Comparison of ENCODE assay signal across 10 cellular contexts in the genomic region with DNA sequence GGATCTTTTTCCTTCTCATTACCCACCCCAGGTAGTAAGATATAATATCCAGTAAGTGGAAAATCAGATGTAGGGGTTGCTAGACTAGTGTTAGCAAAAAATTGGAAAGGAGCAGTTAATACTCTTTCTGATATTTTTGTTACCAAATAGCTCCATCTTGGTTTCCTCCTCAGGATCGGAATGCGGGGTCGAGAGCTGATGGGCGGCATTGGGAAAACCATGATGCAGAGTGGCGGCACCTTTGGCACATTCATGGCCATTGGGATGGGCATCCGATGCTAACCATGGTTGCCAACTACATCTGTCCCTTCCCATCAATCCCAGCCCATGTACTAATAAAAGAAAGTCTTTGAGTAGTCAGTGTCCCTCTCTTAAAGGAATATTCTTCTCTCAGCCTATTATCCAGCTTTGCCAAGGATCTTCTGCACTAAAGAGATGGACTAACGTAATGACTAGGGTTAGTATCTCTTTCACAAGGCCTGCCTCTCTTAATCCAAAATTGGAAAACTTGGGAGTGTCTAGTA. TPM values are rescaled to one million over a fixed set of nuclear protein-coding genes. Genes with fewer than 3 reads are reported as not detected.
DNase-seq lines count a peak whose midpoint lies in the region; ATAC-seq and TF ChIP-seq lines count a peak whose summit lies in the region.
"Had no signal": no experiment of that assay in that cellular context is flagged by ENCODE, and none has a peak within 500 bp of the region (broad histone marks: within the 10 kb centered on the region; RNA-seq: fewer than 3 reads in every experiment).

No MANE protein-coding gene starts in this region.

- H3K9me2 ChIP-seq in SK-N-SH = no peaks in the 10 kb centered on the region

- CTCF ChIA-PET in SK-N-SH (lab: Yijun Ruan, JAX) = interaction anchor here (1.0 to 4.7 kb wide), 4 partner anchors 11 to 99 kb away, joined by 3 to 18 read pairs (median 8); a partner anchor contains a TSS

- H3K4me3 ChIP-seq in SK-N-SH (ENCODE audit: low read depth in 2 of 2, low read length in 1 of 2) = peak overlapping the region in 1 of 2 experiments; percentile 90; a peak in 2 of 4 replicates
- H3K4me3 ChIP-seq in endocrine pancreas (ENCODE audit: control insufficient read depth, insufficient read depth, low read length) = peak overlapping the region; percentile 88
- H3K4me3 ChIP-seq in gastrocnemius medialis = peak overlapping the region in 3 of 4 donors; percentile 85 to 95 (median 94)

- peak overlapping the region; percentile 95; the same call in 1 of the 2 replicates for H3K9ac ChIP-seq in SK-N-SH
- no peak overlapping the region for H3K9ac ChIP-seq in endocrine pancreas (ENCODE audit: control insufficient read depth, insufficient read depth, low read length)

- ATAC-seq in SK-N-SH treated with all-trans-retinoic acid at 6 μM for 48 hours (no peak), gastrocnemius medialis (peak in 1 of 2 donors; percentile 7), GM18505 (IDR thresholded peaks at IDR 0.05; ENCODE audit: unreplicated experiment) (no peak), HG03135 (IDR thresholded peaks at IDR 0.05; ENCODE audit: unreplicated experiment) (no peak)

- TF ChIP-seq EP300 in SK-N-SH (IDR thresholded peaks at IDR 0.05; ENCODE audit: borderline replicate concordance in 1 of 2, low read depth in 1 of 2, low read length in 1 of 2) = no peak

- H3F3A ChIP-seq in SK-N-SH (replicated peaks; ENCODE audit: insufficient read depth) = peaks cover 59% of the 10 kb centered on the region

- in situ Hi-C loops in gastrocnemius medialis (cut with MboI; ENCODE audit: low sequenced_read_pairs in 4 of 4) = loop anchor here in 1 of 4 donors (25.0 kb wide), 1 partner anchor 187 kb away; no protein-coding TSS in a partner anchor

- POLR2A ChIA-PET in SK-N-SH (lab: Yijun Ruan, JAX) = interaction anchor here (1.0 to 2.1 kb wide), 2 partner anchors 21 to 42 kb away, joined by 3 to 17 read pairs; a partner anchor contains a TSS

- H3K4me2 ChIP-seq in SK-N-SH = peak overlapping the region; percentile 92

- no peak overlapping the region for H2AFZ ChIP-seq in SK-N-SH (ENCODE audit: low read depth)

- WGBS in SK-N-SH (ENCODE audit: low lambda C conversion rate) = 93% methylated on average over 7 of the region's 7 CpGs

- peaks cover 76% of the 10 kb centered on the region for H3K79me2 ChIP-seq in SK-N-SH (ENCODE audit: insufficient read depth)

- TF ChIP-seq POLR2A in gastrocnemius medialis (IDR thresholded peaks at IDR 0.05) (no peak), GM18505 (IDR thresholded peaks at IDR 0.05; ENCODE audit: borderline replicate concordance, extremely low read depth, insufficient read depth, insufficient read length) (no peak)

- H4K20me1 ChIP-seq in SK-N-SH (ENCODE audit: insufficient read depth) = peaks cover 30% of the 10 kb centered on the region

- peaks cover 45 to 62% of the 10 kb centered on the region in 2 experiments for H3K36me3 ChIP-seq in SK-N-SH (replicated peaks in 1 of 2; ENCODE audit: control insufficient read depth in 1 of 2, insufficient read depth in 2 of 2, low read length in 1 of 2)
- H3K36me3 ChIP-seq in endocrine pancreas (ENCODE audit: control insufficient read depth, insufficient read depth, low read length) = peaks cover 5% of the 10 kb centered on the region
- H3K36me3 ChIP-seq in gastrocnemius medialis = peaks cover 0 to 50% of the 10 kb centered on the region in 2 donors

- no peak for TF ChIP-seq RAD21 in SK-N-SH (IDR thresholded peaks at IDR 0.05; ENCODE audit: low read length)

- H3K27me3 ChIP-seq in SK-N-SH (ENCODE audit: insufficient read depth) = no peaks in the 10 kb centered on the region
- H3K27me3 ChIP-seq in endocrine pancreas (ENCODE audit: control insufficient read depth, insufficient read depth, low read length) = no peaks in the 10 kb centered on the region
- H3K27me3 ChIP-seq in gastrocnemius medialis = no peaks in the 10 kb centered on the region

- H3K9me3 ChIP-seq in SK-N-SH = no peaks in the 10 kb centered on the region
- no peaks in the 10 kb centered on the region for H3K9me3 ChIP-seq in endocrine pancreas (ENCODE audit: control insufficient read depth, low read length)
- H3K9me3 ChIP-seq in gastrocnemius medialis = no peaks in the 10 kb centered on the region

- DNase-seq in SK-N-SH (no peak), RKO (ENCODE audit: low spot score) (peak; percentile 46), gastrocnemius medialis (no peak), substantia nigra (lab: John Stamatoyannopoulos, UW) (no peak)
- DNase-seq: activated CD4-positive, alpha-beta T cell treated with anti-CD3 and anti-CD28 coated beads, Interleukin-2, amount 50 U/mL, for 1 hour; Kasumi-1 had no signal

- intact Hi-C loops in gastrocnemius medialis (cut with DNase I; ENCODE audit: low total_unique reads) = loop anchor here (2.0 kb wide), 1 partner anchor 254 kb away; a partner anchor contains a TSS

- no peak for TF ChIP-seq CTCF in SK-N-SH (IDR thresholded peaks at IDR 0.05)
- TF ChIP-seq CTCF in gastrocnemius medialis (IDR thresholded peaks at IDR 0.05 in 4 of 5, conservative IDR thresholded peaks at IDR 0.05 in 1 of 5) = no peak

- H3K27ac ChIP-seq in SK-N-SH (ENCODE audit: low read depth in 2 of 2, low read length in 1 of 2) (peak overlapping the region; percentile 88 to 89; a peak in 3 of 4 replicates), gastrocnemius medialis (peak overlapping the region; percentile 88 to 97 (median 96)), substantia nigra (ENCODE audit: low read depth, low read length, poor library complexity, severe bottlenecking) (no peak overlapping the region)

- peaks cover 0 to 16% of the 10 kb centered on the region in 2 experiments; a peak in 3 of 4 replicates for H3K4me1 ChIP-seq in SK-N-SH (ENCODE audit: control insufficient read depth in 1 of 2, insufficient read depth in 2 of 2, low read depth in 1 of 2, low read length in 1 of 2)
- peaks cover 8% of the 10 kb centered on the region for H3K4me1 ChIP-seq in endocrine pancreas (ENCODE audit: control insufficient read depth, insufficient read depth, low read length)
- peaks cover 28 to 46% of the 10 kb centered on the region in 2 donors for H3K4me1 ChIP-seq in gastrocnemius medialis

TF ChIP-seq in SK-N-SH, 30 proteins besides CTCF, POLR2A, EP300 and RAD21:
- TF ChIP-seq GATA2 (CRISPR knock-in tag; IDR thresholded peaks at IDR 0.05) (no peak), GABPA (IDR thresholded peaks at IDR 0.05; ENCODE audit: low read depth) (no peak), TCF12 (IDR thresholded peaks at IDR 0.05) (no peak)

TF ChIP-seq in SK-N-SH treated with all-trans-retinoic acid at 6 μM for 48 hours, 23 proteins besides CTCF, POLR2A, EP300 and RAD21 (continues in another document):
- TF ChIP-seq ZNF565 (CRISPR knock-in tag; conservative IDR thresholded peaks at IDR 0.05; ENCODE audit: low read depth) = no peak
- TF ChIP-seq RARB (CRISPR knock-in tag; IDR thresholded peaks at IDR 0.05) = no peak
- TF ChIP-seq BACH2 (CRISPR knock-in tag; IDR thresholded peaks at IDR 0.05; ENCODE audit: borderline replicate concordance) = no peak
- TF ChIP-seq, protein P1, sequence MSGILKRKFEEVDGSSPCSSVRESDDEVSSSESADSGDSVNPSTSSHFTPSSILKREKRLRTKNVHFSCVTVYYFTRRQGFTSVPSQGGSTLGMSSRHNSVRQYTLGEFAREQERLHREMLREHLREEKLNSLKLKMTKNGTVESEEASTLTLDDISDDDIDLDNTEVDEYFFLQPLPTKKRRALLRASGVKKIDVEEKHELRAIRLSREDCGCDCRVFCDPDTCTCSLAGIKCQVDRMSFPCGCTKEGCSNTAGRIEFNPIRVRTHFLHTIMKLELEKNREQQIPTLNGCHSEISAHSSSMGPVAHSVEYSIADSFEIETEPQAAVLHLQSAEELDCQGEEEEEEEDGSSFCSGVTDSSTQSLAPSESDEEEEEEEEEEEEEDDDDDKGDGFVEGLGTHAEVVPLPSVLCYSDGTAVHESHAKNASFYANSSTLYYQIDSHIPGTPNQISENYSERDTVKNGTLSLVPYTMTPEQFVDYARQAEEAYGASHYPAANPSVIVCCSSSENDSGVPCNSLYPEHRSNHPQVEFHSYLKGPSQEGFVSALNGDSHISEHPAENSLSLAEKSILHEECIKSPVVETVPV (CRISPR knock-in tag; IDR thresholded peaks at IDR 0.05) = no peak
- no peak for TF ChIP-seq ZFP3 (CRISPR knock-in tag; IDR thresholded peaks at IDR 0.05)
- no peak for TF ChIP-seq ZNF70 (CRISPR knock-in tag; IDR thresholded peaks at IDR 0.05)
- TF ChIP-seq ISL1 (CRISPR knock-in tag; IDR thresholded peaks at IDR 0.05) = no peak
- no peak for TF ChIP-seq CSDC2 (CRISPR knock-in tag; IDR thresholded peaks at IDR 0.05)

RNA-seq across cellular contexts. Expression of a gene that starts 1.5 kb away (rescaled TPM):
- 1,087 and 1,273 TPM in 2 replicates for polyA plus RNA-seq in SK-N-SH (2012; rRNA removed)
- polyA plus RNA-seq in SK-N-SH (2012; cell fraction: cytosol; rRNA removed) = 759 and 965 TPM in 2 replicates
- polyA plus RNA-seq in SK-N-SH (2012; cell fraction: nucleus; rRNA removed) = 308 and 746 TPM in 2 replicates
- total RNA-seq in gastrocnemius medialis = 100 to 1,000 TPM; 213 to 491 (median 309) TPM

RNA-seq across cellular contexts. Expression of a gene that starts 1.5 kb away (rescaled TPM):
- polyA plus RNA-seq in SK-N-SH (2012; rRNA removed) = 75.6 and 89.7 TPM in 2 replicates
- polyA plus RNA-seq in SK-N-SH (2012; cell fraction: cytosol; rRNA removed) = 53.8 and 62.8 TPM in 2 replicates
- 73.7 and 115 TPM in 2 replicates for polyA plus RNA-seq in SK-N-SH (2012; cell fraction: nucleus; rRNA removed)
- total RNA-seq in gastrocnemius medialis = 10 to 100 TPM; 31.5 to 85.8 (median 37.2) TPM

RNA-seq across cellular contexts. Expression of a gene that starts 36.0 kb away (rescaled TPM):
- 217 and 279 TPM in 2 replicates for polyA plus RNA-seq in SK-N-SH (2012; rRNA removed)
- 131 and 171 TPM in 2 replicates for polyA plus RNA-seq in SK-N-SH (2012; cell fraction: cytosol; rRNA removed)
- polyA plus RNA-seq in SK-N-SH (2012; cell fraction: nucleus; rRNA removed) = 585 and 668 TPM in 2 replicates
- 10 to 100 TPM; 37.3 to 60.7 (median 50.1) TPM for total RNA-seq in gastrocnemius medialis

RNA-seq across cellular contexts. Expression of a gene that starts 36.0 kb away (rescaled TPM):
- 41.9 and 56.7 TPM in 2 replicates for polyA plus RNA-seq in SK-N-SH (2012; rRNA removed)
- polyA plus RNA-seq in SK-N-SH (2012; cell fraction: cytosol; rRNA removed) = 37.7 and 43.4 TPM in 2 replicates
- polyA plus RNA-seq in SK-N-SH (2012; cell fraction: nucleus; rRNA removed) = 55.0 and 78.3 TPM in 2 replicates
- total RNA-seq in gastrocnemius medialis = 10 to 100 TPM in 3 of 4 donors, 1 to 10 TPM in 1; 9.8 to 23.7 (median 20.7) TPM

RNA-seq across cellular contexts. Expression of a gene that starts 41.4 kb away (rescaled TPM):
- polyA plus RNA-seq in SK-N-SH (2012; rRNA removed) = 68.4 and 98.4 TPM in 2 replicates
- 48.8 and 64.8 TPM in 2 replicates for polyA plus RNA-seq in SK-N-SH (2012; cell fraction: cytosol; rRNA removed)
- 244 and 457 TPM in 2 replicates for polyA plus RNA-seq in SK-N-SH (2012; cell fraction: nucleus; rRNA removed)
- total RNA-seq in gastrocnemius medialis = 100 to 1,000 TPM in 3 of 4 donors, 10 to 100 TPM in 1; 98.5 to 165 (median 130) TPM
